In genomic region chr12:10612954-10613333, GRCh38 we compare ENCODE assay signal across 7 cellular contexts. TPM values are rescaled to one million over a fixed set of nuclear protein-coding genes. Genes with fewer than 3 reads are reported as not detected.
DNase-seq lines count a peak whose midpoint lies in the region; ATAC-seq, FAIRE-seq and TF ChIP-seq lines count a peak whose summit lies in the region.

No MANE protein-coding gene starts in this region.

- FAIRE-seq in GM12892 (lab: Jason Lieb, UNC) = no peak

- H3K36me3 ChIP-seq in Peyer's patch (peaks cover 0 to 15% (median 0%) of the 10 kb centered on the region in 3 donors), neutrophil (peaks cover 6% of the 10 kb centered on the region)

- no peak for TF ChIP-seq POLR2A in Peyer's patch (IDR thresholded peaks at IDR 0.05)
- TF ChIP-seq POLR2A in GM12892 (IDR thresholded peaks at IDR 0.05; ENCODE audit: low read depth, low read length) = no peak

- peaks cover 0 to 11% (median 5%) of the 10 kb centered on the region in 4 donors for H3K4me1 ChIP-seq in Peyer's patch
- H3K4me1 ChIP-seq in neutrophil (ENCODE audit: control insufficient read depth in 1 of 2, insufficient read depth in 1 of 2, low read depth in 1 of 2, low read length in 1 of 2) = peaks cover 12 to 19% of the 10 kb centered on the region in 2 experiments

- H3K4me3 ChIP-seq in Peyer's patch (peak overlapping the region; percentile 68 to 89 (median 80)), neutrophil (ENCODE audit: low read depth in 1 of 2, low read length in 1 of 2) (peak overlapping the region; percentile 80 to 94)

- H3K9me3 ChIP-seq in Peyer's patch = no peaks in the 10 kb centered on the region
- no peaks in the 10 kb centered on the region for H3K9me3 ChIP-seq in neutrophil

- TF ChIP-seq CTCF in Peyer's patch (IDR thresholded peaks at IDR 0.05) (no peak), neutrophil (IDR thresholded peaks at IDR 0.05) (no peak)

- no peak for DNase-seq in Peyer's patch
- no peak for DNase-seq in epithelial cell of prostate (ENCODE audit: low read depth, low spot score)
- no peak for DNase-seq in SKM-1 treated with dmso at 0.1 percent for 144 hours (lab: John Stamatoyannopoulos, UW; ENCODE audit: unreplicated experiment)
- no peak for DNase-seq in GM12892 (ENCODE audit: insufficient read length)

- H3K27me3 ChIP-seq in Peyer's patch (no peaks in the 10 kb centered on the region), neutrophil (no peaks in the 10 kb centered on the region)

- H3K27ac ChIP-seq in Peyer's patch = peak overlapping the region; percentile 79 to 94 (median 84)
- peak overlapping the region; percentile 77 for H3K27ac ChIP-seq in epithelial cell of prostate
- peak overlapping the region; percentile 61 for H3K27ac ChIP-seq in neutrophil

- ATAC-seq in GM18868 (IDR thresholded peaks at IDR 0.05; ENCODE audit: unreplicated experiment) (peak; percentile 5), HG02763 (IDR thresholded peaks at IDR 0.05; ENCODE audit: unreplicated experiment) (peak; percentile 4)

RNA-seq across cellular contexts. Expression of gene MAGOHB, which starts 0.5 kb away (rescaled TPM):
- total RNA-seq in Peyer's patch = 10 to 100 TPM in 2 of 4 donors, 1 to 10 TPM in 2; 7.7 to 28.9 (median 9.8) TPM
- 50.5 TPM for polyA plus RNA-seq in GM12892 (2012; ENCODE audit: missing spikeins)
